ENCODE assay signal across 8 cellular contexts in the genomic region with DNA sequence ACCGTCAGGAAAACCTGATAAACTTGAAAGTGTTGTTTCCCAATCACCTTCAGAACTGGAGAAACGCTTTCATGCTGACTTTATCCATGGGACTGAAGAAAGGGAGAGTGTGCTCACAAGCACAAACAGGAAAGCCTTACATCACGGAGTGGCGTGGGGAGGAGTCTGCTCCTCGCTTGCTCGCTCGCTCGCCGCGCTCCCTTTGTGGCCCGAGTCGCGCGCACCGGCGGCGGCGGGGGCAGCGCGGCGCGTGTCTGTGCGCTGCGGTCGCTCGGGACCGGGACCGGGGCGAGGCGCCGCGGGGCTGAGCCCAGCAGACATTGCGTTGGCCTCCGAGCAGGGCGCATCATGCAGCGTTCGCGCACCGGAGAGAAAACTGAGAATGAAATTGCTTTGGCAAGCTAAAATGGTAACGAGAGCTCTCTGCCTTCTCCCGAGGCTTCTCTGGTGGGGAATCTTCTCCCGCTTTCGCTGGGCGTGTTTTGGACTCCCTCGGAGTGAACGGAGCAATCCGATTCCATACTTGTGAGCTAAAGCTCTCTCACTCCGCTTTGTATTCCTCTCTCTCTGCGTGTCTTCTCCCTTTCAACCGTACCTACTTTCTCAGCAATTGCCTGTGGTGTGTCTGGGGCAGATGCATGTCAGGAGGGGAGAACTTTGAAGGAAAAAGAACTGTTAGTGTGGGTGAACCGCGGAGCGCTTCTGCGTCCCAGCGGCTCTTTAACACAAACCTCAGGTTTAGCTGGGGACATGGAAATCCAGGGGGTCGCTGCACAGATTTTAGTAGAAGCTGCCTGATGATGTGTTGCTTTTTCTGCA. TPM values are rescaled to one million over a fixed set of nuclear protein-coding genes. Genes with fewer than 3 reads are reported as not detected.
DNase-seq lines count a peak whose midpoint lies in the region; ATAC-seq, FAIRE-seq and TF ChIP-seq lines count a peak whose summit lies in the region.

TSS of gene RGL1 (plus strand) at position 205 of the 819 bp plus-strand sequence. CDS start at position 383, 178 bp downstream.

- no peaks in the 10 kb centered on the region for H3K9me2 ChIP-seq in GM23338 (ENCODE audit: insufficient read depth)

- H3K18ac ChIP-seq in H1 (ENCODE audit: extremely low read depth, low read length) = peak within 1 kb of the TSS; percentile 15; the same call in 1 of the 2 replicates

- H3K9me3 ChIP-seq in H1 (ENCODE audit: insufficient read depth in 2 of 2, low read depth in 1 of 2, low read length in 1 of 2) = 0 out of 4 replicates have a peak, but pooled peaks cover 0 to 3% of the 10 kb centered on the region in 2 experiments

- 0 out of 2 replicates have a peak, but pooled peaks cover 2% of the 10 kb centered on the region for H3F3A ChIP-seq in GM23338 (replicated peaks; ENCODE audit: low read depth)

- H3K14ac ChIP-seq in H1 (ENCODE audit: insufficient read length) = no peak within 1 kb of the TSS

- no peak within 1 kb of the TSS for H3K4ac ChIP-seq in H1 (replicated peaks; ENCODE audit: insufficient read length, low read depth, low read length)

- TF ChIP-seq EP300 in H1 (IDR thresholded peaks at IDR 0.05; ENCODE audit: borderline replicate concordance in 1 of 2, low read depth in 2 of 2, low read length in 2 of 2) = no peak

- peaks cover 7% of the 10 kb centered on the region; the same call in 1 of the 3 replicates for H3K9me3 Mint-ChIP-seq in GM23338

- peaks cover 22% of the 10 kb centered on the region for H3K4me1 ChIP-seq in GM23338 (ENCODE audit: insufficient read depth)
- H3K4me1 ChIP-seq in H1 (replicated peaks in 1 of 4; ENCODE audit: control insufficient read depth in 3 of 4, insufficient read depth in 4 of 4, low read length in 3 of 4) = peaks cover 0 to 9% (median 2%) of the 10 kb centered on the region in 4 experiments; a peak in 5 of 7 replicates

- peaks cover 6% of the 10 kb centered on the region; the same call in 1 of the 2 replicates for H3K23me2 ChIP-seq in H1 (ENCODE audit: low read depth, low read length)

- peak within 1 kb of the TSS; percentile 52 to 71 (median 66); a peak in 6 of 7 replicates for H3K9ac ChIP-seq in H1 (replicated peaks in 1 of 4; ENCODE audit: extremely low read depth in 1 of 4, low read depth in 3 of 4, low read length in 3 of 4)

- H2BK120ac ChIP-seq in H1 (replicated peaks; ENCODE audit: low read depth, low read length) = no peak within 1 kb of the TSS

- peaks cover 15% of the 10 kb centered on the region for H3K27me3 Mint-ChIP-seq in GM23338 (ENCODE audit: insufficient read depth, low read depth, poor library complexity)

- TF ChIP-seq POLR2A in NB4 (IDR thresholded peaks at IDR 0.05; ENCODE audit: extremely low read depth, insufficient read length) (no peak), H1 (IDR thresholded peaks at IDR 0.05; ENCODE audit: control extremely low read depth in 1 of 2, low read depth in 2 of 2, low read length in 2 of 2) (no peak)

- H2BK5ac ChIP-seq in H1 (ENCODE audit: low read depth, low read length) = no peak within 1 kb of the TSS; the same call in 1 of the 2 replicates

- H2BK15ac ChIP-seq in H1 (ENCODE audit: low read length) = peak within 1 kb of the TSS; percentile 82; the same call in 1 of the 2 replicates

- H4K91ac ChIP-seq in H1 (replicated peaks; ENCODE audit: insufficient read length, low read length) = no peak within 1 kb of the TSS

- H2BK20ac ChIP-seq in H1 (ENCODE audit: low read length) = no peak within 1 kb of the TSS

- no peaks in the 10 kb centered on the region for H3K36me3 Mint-ChIP-seq in GM23338 (ENCODE audit: low read depth)

- H3K4me3 ChIP-seq in GM08714 (ENCODE audit: low read length) (peak within 1 kb of the TSS; percentile 90), GM23338 (peak within 1 kb of the TSS; percentile 87), NB4 (ENCODE audit: low read depth, low read length) (no peak within 1 kb of the TSS), H1 (ENCODE audit: extremely low read depth in 1 of 4, insufficient read depth in 2 of 4, low read depth in 3 of 4, low read length in 4 of 4) (peak within 1 kb of the TSS; percentile 73 to 85 (median 80))

- peaks cover 25% of the 10 kb centered on the region for H3K4me1 Mint-ChIP-seq in GM23338

- POLR2A ChIA-PET in H1 (lab: Charles Lee; ENCODE audit: partially characterized antibody) = interaction anchor here (1.4 kb wide), 1 partner anchor 8 kb away, joined by 5 read pairs; no protein-coding TSS in a partner anchor

- H4K20me1 ChIP-seq in GM23338 (replicated peaks; ENCODE audit: insufficient read depth) (no peaks in the 10 kb centered on the region), H1 (replicated peaks in 1 of 2; ENCODE audit: control insufficient read depth in 1 of 2, insufficient read depth in 2 of 2, low read length in 2 of 2) (no peaks in the 10 kb centered on the region)

- H2AK5ac ChIP-seq in H1 (ENCODE audit: low read depth, low read length) = no peak within 1 kb of the TSS

- no peak for FAIRE-seq in H1 (lab: Jason Lieb, UNC)

- 2% methylated on average over 48 of the region's 56 CpGs; no CpG with 5 or more reads in 1 of the 2 experiments for WGBS in H1 (ENCODE audit: extremely low coverage in 1 of 2, insufficient coverage in 1 of 2, insufficient read length in 1 of 2, insufficient replicate concordance in 2 of 2, low coverage in 1 of 2, low lambda C conversion rate in 2 of 2, missing lambda C conversion rate in 1 of 2), 2 experiments

- peak within 1 kb of the TSS; percentile 96 for H3K4me2 ChIP-seq in GM23338
- peak within 1 kb of the TSS; percentile 91 to 97 for H3K4me2 ChIP-seq in H1 (ENCODE audit: insufficient read depth in 1 of 2, low read depth in 2 of 2, low read length in 2 of 2)

- no peak within 1 kb of the TSS for H3K56ac ChIP-seq in H1 (replicated peaks; ENCODE audit: insufficient read length, low read depth, low read length)

- H3K79me1 ChIP-seq in H1 (ENCODE audit: low read depth, low read length) = no peaks in the 10 kb centered on the region

- H3K36me3 ChIP-seq in GM23338 (ENCODE audit: insufficient read depth) (no peaks in the 10 kb centered on the region), H1 (ENCODE audit: control insufficient read depth in 2 of 4, insufficient read depth in 4 of 4, low read length in 3 of 4) (no peaks in the 10 kb centered on the region)

- H3K4me3 Mint-ChIP-seq in GM23338 = peak within 1 kb of the TSS; percentile 86

- H3K79me2 ChIP-seq in GM23338 (replicated peaks; ENCODE audit: insufficient read depth) (no peaks in the 10 kb centered on the region), H1 (ENCODE audit: control insufficient read depth in 1 of 2, insufficient read depth in 2 of 2, low read length in 2 of 2) (no peaks in the 10 kb centered on the region)

- H3K27ac ChIP-seq in GM23338 (ENCODE audit: low read depth) = no peak within 1 kb of the TSS
- no peak within 1 kb of the TSS for H3K27ac ChIP-seq in H1 (ENCODE audit: low read depth, low read length)

- DNase-seq in GM23338 (ENCODE audit: low spot score) = peak; percentile 69
- DNase-seq in NB4 (ENCODE audit: low read depth) = peak; percentile 7
- peak; percentile 2 for DNase-seq in activated CD4-positive, alpha-beta T cell treated with anti-CD3 and anti-CD28 coated beads, Interleukin-2, amount 50 U/mL, for 1 hour
- peak in 1 of 2 experiments; percentile 66 for DNase-seq in H1 (ENCODE audit: low read depth in 1 of 2, low spot score in 2 of 2)
- peak; percentile 84 to 89 for DNase-seq in lung microvascular endothelial cell (ENCODE audit: low read depth in 2 of 2)
- DNase-seq in stimulated activated CD8-positive, alpha-beta memory T cell treated with anti-CD3 and anti-CD28 coated beads, Interleukin-4, amount 100 ng/mL, for 48 hours = peak; percentile 36
- DNase-seq in KG1 (lab: John Stamatoyannopoulos, UW) = no peak

- CTCF ChIA-PET in H1 (lab: Charles Lee; ENCODE audit: partially characterized antibody) = interaction anchor here (0.6 to 1.5 kb wide), 4 partner anchors 9 to 80 kb away, joined by 3 to 4 read pairs (median 3); no protein-coding TSS in a partner anchor

- H3K27ac Mint-ChIP-seq in GM23338 = no peak within 1 kb of the TSS; the same call in 1 of the 2 replicates

- TF ChIP-seq RAD21 in H1 (IDR thresholded peaks at IDR 0.05 in 1 of 2, conservative IDR thresholded peaks at IDR 0.05 in 1 of 2; ENCODE audit: low read depth in 2 of 2, low read length in 2 of 2) = no peak

- ATAC-seq in GM23338 = peak; percentile 79

- TF ChIP-seq CTCF in GM23338 (conservative IDR thresholded peaks at IDR 0.05; ENCODE audit: low read depth in 2 of 2) (no peak), NB4 (IDR thresholded peaks at IDR 0.05; ENCODE audit: low read depth, low read length) (no peak), H1 (IDR thresholded peaks at IDR 0.05; ENCODE audit: control extremely low read depth in 1 of 3, insufficient read depth in 1 of 3, low read depth in 1 of 3, low read length in 3 of 3) (no peak)

- H2AFZ ChIP-seq in GM23338 (peak within 1 kb of the TSS; percentile 97), H1 (ENCODE audit: low read length) (peak within 1 kb of the TSS; percentile 97)

- 0 out of 2 replicates have a peak within 1 kb of the TSS, but pooled peaks have one; percentile 11 for H2BK12ac ChIP-seq in H1 (ENCODE audit: low read depth, low read length)

- no peak within 1 kb of the TSS for H3K23ac ChIP-seq in H1 (ENCODE audit: insufficient read length)

- H3K27me3 ChIP-seq in GM23338 (ENCODE audit: insufficient read depth) (peaks cover 28% of the 10 kb centered on the region), H1 (replicated peaks in 1 of 4; ENCODE audit: control insufficient read depth in 3 of 4, extremely low read depth in 1 of 4, insufficient read depth in 3 of 4, low read length in 3 of 4) (peaks cover 0 to 13% (median 6%) of the 10 kb centered on the region in 4 experiments; a peak in 4 of 7 replicates)

- H4K8ac ChIP-seq in H1 (ENCODE audit: extremely low read depth, insufficient read depth, low read length) = peak within 1 kb of the TSS; percentile 83; the same call in 1 of the 2 replicates

- no peak within 1 kb of the TSS for H4K5ac ChIP-seq in H1 (ENCODE audit: insufficient read length, low read depth, low read length)

TF ChIP-seq in GM23338, 12 proteins besides CTCF, POLR2A, EP300 and RAD21 (continues in another document):
- TF ChIP-seq STAT1 (IDR thresholded peaks at IDR 0.05; ENCODE audit: unreplicated experiment) = no peak
- no peak for TF ChIP-seq ZNF114 (CRISPR knock-in tag; IDR thresholded peaks at IDR 0.05)

RNA-seq across cellular contexts. Expression of gene RGL1, which starts in this region (rescaled TPM):
- total RNA-seq in GM23338 (2014; rRNA removed; shearing (Covaris generic)) = 2.1 and 2.6 TPM in 2 replicates
- 0.91 and 1.0 TPM in 2 replicates for polyA plus RNA-seq in GM23338 (2016; fragmentation: Nextera tagmentation; extraction: Ambion mirVana)
- 2.4 TPM in 2 replicates for total RNA-seq in H1 (2021; fragmentation: NEBNext Ultra II Directional; extraction: Animal tissue kit (Norgen Biotek cat#: 25700))
- polyA plus RNA-seq in H1 (2011; rRNA removed) = 0.91 and 0.98 TPM in 2 replicates
- 1.3 TPM for polyA plus RNA-seq in H1 (2011; cell fraction: cytosol; rRNA removed)
- polyA plus RNA-seq in H1 (2011; cell fraction: nucleus; rRNA removed) = 2.2 TPM
- polyA plus RNA-seq in H1 (2012, experiment 1 of 2) = 1.2 to 1.9 TPM (median 1.3 TPM) in 4 replicates
- 0.17 TPM for polyA plus RNA-seq in H1 (2012, experiment 2 of 2)
- 1.8 TPM for polyA plus RNA-seq in H1 (2013, experiment 1 of 2)
- polyA plus RNA-seq in H1 (2013, experiment 2 of 2) = 1.8 TPM
- 1.6 and 2.4 TPM in 2 replicates for polyA minus RNA-seq in H1 (2011; rRNA and poly(A)+ RNA removed)
- 0.81 TPM for polyA minus RNA-seq in H1 (2011; cell fraction: cytosol; rRNA and poly(A)+ RNA removed)
- polyA minus RNA-seq in H1 (2011; cell fraction: nucleus; rRNA and poly(A)+ RNA removed) = 3.7 TPM
- 16.1 and 19.8 TPM in 2 replicates for total RNA-seq in lung microvascular endothelial cell
